ENCODE assay signal across 18 cellular contexts in the genomic region with DNA sequence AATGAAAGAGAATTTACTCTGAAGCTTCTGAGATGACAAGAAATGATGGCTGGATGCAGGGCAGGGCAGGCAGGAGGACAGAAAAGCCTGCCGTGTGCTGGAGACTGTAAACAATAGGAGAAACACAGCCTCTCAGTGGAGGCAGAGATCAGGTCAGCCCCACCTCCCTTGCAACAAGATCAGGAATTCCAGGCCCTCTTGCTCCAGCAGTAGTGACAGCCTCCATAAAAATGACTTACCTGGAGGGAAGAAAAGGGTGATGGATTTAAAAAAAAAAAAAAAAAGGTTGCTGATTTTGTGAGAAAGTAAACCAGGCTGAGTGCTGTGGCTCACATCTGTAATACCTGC.
DNase-seq lines count a peak whose midpoint lies in the region; ATAC-seq and TF ChIP-seq lines count a peak whose summit lies in the region.
"Had no signal": no experiment of that assay in that cellular context is flagged by ENCODE, and none has a peak within 500 bp of the region (broad histone marks: within the 10 kb centered on the region; RNA-seq: fewer than 3 reads in every experiment).

No MANE protein-coding gene starts in this region.

- H3K4me2 ChIP-seq in skeletal muscle satellite cell (ENCODE audit: low read length): peak overlapping the region; percentile 67

- peak overlapping the region; percentile 71; the same call in 1 of the 2 replicates for H3K9ac ChIP-seq in iPS-20b (ENCODE audit: low read depth, low read length)
- H3K9ac ChIP-seq in skeletal muscle satellite cell (ENCODE audit: low read depth, low read length): peak overlapping the region; percentile 21

- H3K36me3 ChIP-seq in H7 (replicated peaks; ENCODE audit: control insufficient read depth, insufficient read depth, low read length) (no peaks in the 10 kb centered on the region), iPS-20b (ENCODE audit: insufficient read depth, low read depth, low read length) (no peaks in the 10 kb centered on the region), skeletal muscle satellite cell (ENCODE audit: insufficient read depth, low read length) (no peaks in the 10 kb centered on the region)
- H3K36me3 ChIP-seq: esophagus squamous epithelium, heart right ventricle, right lobe of liver had no signal

- no peak overlapping the region for H3K4me3 ChIP-seq in H7 (ENCODE audit: insufficient read depth, low read depth, low read length)
- H3K4me3 ChIP-seq in iPS-20b (ENCODE audit: low read length): peak overlapping the region; percentile 46; the same call in 1 of the 2 replicates
- no peak overlapping the region for H3K4me3 ChIP-seq in skeletal muscle satellite cell (ENCODE audit: low read length)
- H3K4me3 ChIP-seq: esophagus squamous epithelium, heart right ventricle, mucosa of descending colon, right lobe of liver had no signal

- ATAC-seq in SK-N-SH treated with all-trans-retinoic acid at 6 μM for 48 hours: peak; percentile 28; the same call in 2 of the 3 replicates
- ATAC-seq in foreskin keratinocyte: no peak
- ATAC-seq: heart right ventricle, T-helper 17 cell had no signal

- H3K9me3 ChIP-seq in iPS-20b (ENCODE audit: insufficient read depth, low read depth, low read length) (no peaks in the 10 kb centered on the region), skeletal muscle satellite cell (replicated peaks; ENCODE audit: low read length) (no peaks in the 10 kb centered on the region)
- H3K9me3 ChIP-seq: esophagus squamous epithelium, heart right ventricle, mucosa of descending colon, right lobe of liver had no signal

- no peaks in the 10 kb centered on the region for H3K27me3 ChIP-seq in H7 (ENCODE audit: control insufficient read depth, insufficient read depth, low read length)
- no peaks in the 10 kb centered on the region for H3K27me3 ChIP-seq in iPS-20b (ENCODE audit: insufficient read depth, low read length)
- no peaks in the 10 kb centered on the region for H3K27me3 ChIP-seq in skeletal muscle satellite cell (ENCODE audit: control insufficient read depth, insufficient read depth, low read length)
- no peaks in the 10 kb centered on the region for H3K27me3 ChIP-seq in foreskin keratinocyte
- H3K27me3 ChIP-seq: esophagus squamous epithelium, heart right ventricle, right lobe of liver had no signal

- DNase-seq in H7 (peak; percentile 15), GM19238 (ENCODE audit: insufficient read length, low spot score) (no peak), foreskin keratinocyte (no peak), GM19240 (ENCODE audit: insufficient read length, low spot score) (no peak)
- DNase-seq: activated CD4-positive, CD25-positive, alpha-beta regulatory T cell; activated naive CD8-positive, alpha-beta T cell treated with anti-CD3 and anti-CD28 coated beads, Interleukin-2, amount 50 U/mL, for 24 hours; AML-193; esophagus squamous epithelium; heart right ventricle; NCI-H187; occipital lobe; SHP77 treated with DMSO at 0.1 percent for 48 hours; T-helper 17 cell had no signal

- peaks cover 22% of the 10 kb centered on the region for H3K4me1 ChIP-seq in iPS-20b (ENCODE audit: insufficient read depth, low read length)
- H3K4me1 ChIP-seq in skeletal muscle satellite cell (ENCODE audit: control insufficient read depth, insufficient read depth, low read length): peaks cover 23% of the 10 kb centered on the region
- H3K4me1 ChIP-seq in foreskin keratinocyte: no peaks in the 10 kb centered on the region
- H3K4me1 ChIP-seq: heart right ventricle, right lobe of liver had no signal

- no peak for TF ChIP-seq CTCF in foreskin keratinocyte (conservative IDR thresholded peaks at IDR 0.05)

- H3K27ac ChIP-seq in iPS-20b (ENCODE audit: low read length): peak overlapping the region; percentile 57
- H3K27ac ChIP-seq in foreskin keratinocyte: no peak overlapping the region
- H3K27ac ChIP-seq: esophagus squamous epithelium, right lobe of liver had no signal

TF ChIP-seq in SK-N-SH treated with all-trans-retinoic acid at 6 μM for 48 hours, 23 proteins besides CTCF, POLR2A, EP300 and RAD21 (continues in another document):
- TF ChIP-seq OSR1 (CRISPR knock-in tag; IDR thresholded peaks at IDR 0.05) (no peak), SNAI2 (CRISPR knock-in tag; IDR thresholded peaks at IDR 0.05) (no peak), ARNTL (CRISPR knock-in tag; IDR thresholded peaks at IDR 0.05; ENCODE audit: borderline replicate concordance, low read depth) (no peak)
- TF ChIP-seq, protein P1, sequence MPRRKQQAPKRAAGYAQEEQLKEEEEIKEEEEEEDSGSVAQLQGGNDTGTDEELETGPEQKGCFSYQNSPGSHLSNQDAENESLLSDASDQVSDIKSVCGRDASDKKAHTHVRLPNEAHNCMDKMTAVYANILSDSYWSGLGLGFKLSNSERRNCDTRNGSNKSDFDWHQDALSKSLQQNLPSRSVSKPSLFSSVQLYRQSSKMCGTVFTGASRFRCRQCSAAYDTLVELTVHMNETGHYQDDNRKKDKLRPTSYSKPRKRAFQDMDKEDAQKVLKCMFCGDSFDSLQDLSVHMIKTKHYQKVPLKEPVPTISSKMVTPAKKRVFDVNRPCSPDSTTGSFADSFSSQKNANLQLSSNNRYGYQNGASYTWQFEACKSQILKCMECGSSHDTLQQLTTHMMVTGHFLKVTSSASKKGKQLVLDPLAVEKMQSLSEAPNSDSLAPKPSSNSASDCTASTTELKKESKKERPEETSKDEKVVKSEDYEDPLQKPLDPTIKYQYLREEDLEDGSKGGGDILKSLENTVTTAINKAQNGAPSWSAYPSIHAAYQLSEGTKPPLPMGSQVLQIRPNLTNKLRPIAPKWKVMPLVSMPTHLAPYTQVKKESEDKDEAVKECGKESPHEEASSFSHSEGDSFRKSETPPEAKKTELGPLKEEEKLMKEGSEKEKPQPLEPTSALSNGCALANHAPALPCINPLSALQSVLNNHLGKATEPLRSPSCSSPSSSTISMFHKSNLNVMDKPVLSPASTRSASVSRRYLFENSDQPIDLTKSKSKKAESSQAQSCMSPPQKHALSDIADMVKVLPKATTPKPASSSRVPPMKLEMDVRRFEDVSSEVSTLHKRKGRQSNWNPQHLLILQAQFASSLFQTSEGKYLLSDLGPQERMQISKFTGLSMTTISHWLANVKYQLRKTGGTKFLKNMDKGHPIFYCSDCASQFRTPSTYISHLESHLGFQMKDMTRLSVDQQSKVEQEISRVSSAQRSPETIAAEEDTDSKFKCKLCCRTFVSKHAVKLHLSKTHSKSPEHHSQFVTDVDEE (CRISPR knock-in tag; IDR thresholded peaks at IDR 0.05): no peak
- TF ChIP-seq, protein P2, sequence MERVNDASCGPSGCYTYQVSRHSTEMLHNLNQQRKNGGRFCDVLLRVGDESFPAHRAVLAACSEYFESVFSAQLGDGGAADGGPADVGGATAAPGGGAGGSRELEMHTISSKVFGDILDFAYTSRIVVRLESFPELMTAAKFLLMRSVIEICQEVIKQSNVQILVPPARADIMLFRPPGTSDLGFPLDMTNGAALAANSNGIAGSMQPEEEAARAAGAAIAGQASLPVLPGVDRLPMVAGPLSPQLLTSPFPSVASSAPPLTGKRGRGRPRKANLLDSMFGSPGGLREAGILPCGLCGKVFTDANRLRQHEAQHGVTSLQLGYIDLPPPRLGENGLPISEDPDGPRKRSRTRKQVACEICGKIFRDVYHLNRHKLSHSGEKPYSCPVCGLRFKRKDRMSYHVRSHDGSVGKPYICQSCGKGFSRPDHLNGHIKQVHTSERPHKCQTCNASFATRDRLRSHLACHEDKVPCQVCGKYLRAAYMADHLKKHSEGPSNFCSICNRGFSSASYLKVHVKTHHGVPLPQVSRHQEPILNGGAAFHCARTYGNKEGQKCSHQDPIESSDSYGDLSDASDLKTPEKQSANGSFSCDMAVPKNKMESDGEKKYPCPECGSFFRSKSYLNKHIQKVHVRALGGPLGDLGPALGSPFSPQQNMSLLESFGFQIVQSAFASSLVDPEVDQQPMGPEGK (CRISPR knock-in tag; IDR thresholded peaks at IDR 0.05; ENCODE audit: borderline replicate concordance): no peak
- TF ChIP-seq, protein P3, sequence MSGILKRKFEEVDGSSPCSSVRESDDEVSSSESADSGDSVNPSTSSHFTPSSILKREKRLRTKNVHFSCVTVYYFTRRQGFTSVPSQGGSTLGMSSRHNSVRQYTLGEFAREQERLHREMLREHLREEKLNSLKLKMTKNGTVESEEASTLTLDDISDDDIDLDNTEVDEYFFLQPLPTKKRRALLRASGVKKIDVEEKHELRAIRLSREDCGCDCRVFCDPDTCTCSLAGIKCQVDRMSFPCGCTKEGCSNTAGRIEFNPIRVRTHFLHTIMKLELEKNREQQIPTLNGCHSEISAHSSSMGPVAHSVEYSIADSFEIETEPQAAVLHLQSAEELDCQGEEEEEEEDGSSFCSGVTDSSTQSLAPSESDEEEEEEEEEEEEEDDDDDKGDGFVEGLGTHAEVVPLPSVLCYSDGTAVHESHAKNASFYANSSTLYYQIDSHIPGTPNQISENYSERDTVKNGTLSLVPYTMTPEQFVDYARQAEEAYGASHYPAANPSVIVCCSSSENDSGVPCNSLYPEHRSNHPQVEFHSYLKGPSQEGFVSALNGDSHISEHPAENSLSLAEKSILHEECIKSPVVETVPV (CRISPR knock-in tag; IDR thresholded peaks at IDR 0.05): no peak
- TF ChIP-seq, protein P4, sequence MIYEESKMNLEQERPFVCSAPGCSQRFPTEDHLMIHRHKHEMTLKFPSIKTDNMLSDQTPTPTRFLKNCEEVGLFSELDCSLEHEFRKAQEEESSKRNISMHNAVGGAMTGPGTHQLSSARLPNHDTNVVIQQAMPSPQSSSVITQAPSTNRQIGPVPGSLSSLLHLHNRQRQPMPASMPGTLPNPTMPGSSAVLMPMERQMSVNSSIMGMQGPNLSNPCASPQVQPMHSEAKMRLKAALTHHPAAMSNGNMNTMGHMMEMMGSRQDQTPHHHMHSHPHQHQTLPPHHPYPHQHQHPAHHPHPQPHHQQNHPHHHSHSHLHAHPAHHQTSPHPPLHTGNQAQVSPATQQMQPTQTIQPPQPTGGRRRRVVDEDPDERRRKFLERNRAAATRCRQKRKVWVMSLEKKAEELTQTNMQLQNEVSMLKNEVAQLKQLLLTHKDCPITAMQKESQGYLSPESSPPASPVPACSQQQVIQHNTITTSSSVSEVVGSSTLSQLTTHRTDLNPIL (CRISPR knock-in tag; IDR thresholded peaks at IDR 0.05; ENCODE audit: low read depth): no peak
- TF ChIP-seq, protein P5, sequence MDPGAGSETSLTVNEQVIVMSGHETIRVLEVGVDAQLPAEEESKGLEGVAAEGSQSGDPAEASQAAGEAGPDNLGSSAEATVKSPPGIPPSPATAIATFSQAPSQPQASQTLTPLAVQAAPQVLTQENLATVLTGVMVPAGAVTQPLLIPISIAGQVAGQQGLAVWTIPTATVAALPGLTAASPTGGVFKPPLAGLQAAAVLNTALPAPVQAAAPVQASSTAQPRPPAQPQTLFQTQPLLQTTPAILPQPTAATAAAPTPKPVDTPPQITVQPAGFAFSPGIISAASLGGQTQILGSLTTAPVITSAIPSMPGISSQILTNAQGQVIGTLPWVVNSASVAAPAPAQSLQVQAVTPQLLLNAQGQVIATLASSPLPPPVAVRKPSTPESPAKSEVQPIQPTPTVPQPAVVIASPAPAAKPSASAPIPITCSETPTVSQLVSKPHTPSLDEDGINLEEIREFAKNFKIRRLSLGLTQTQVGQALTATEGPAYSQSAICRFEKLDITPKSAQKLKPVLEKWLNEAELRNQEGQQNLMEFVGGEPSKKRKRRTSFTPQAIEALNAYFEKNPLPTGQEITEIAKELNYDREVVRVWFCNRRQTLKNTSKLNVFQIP (CRISPR knock-in tag; IDR thresholded peaks at IDR 0.05; ENCODE audit: borderline replicate concordance, low read depth): no peak
